Comparison of ENCODE assay signal across 28 cellular contexts in genomic region chr6:119179842-119180241, GRCh38.
DNase-seq lines count a peak whose midpoint lies in the region; ATAC-seq, FAIRE-seq and TF ChIP-seq lines count a peak whose summit lies in the region.
"Had no signal": no experiment of that assay in that cellular context is flagged by ENCODE, and none has a peak within 500 bp of the region (broad histone marks: within the 10 kb centered on the region; RNA-seq: fewer than 3 reads in every experiment).

No MANE protein-coding gene starts in this region.

- no peaks in the 10 kb centered on the region for H3K27me3 Mint-ChIP-seq in activated T-helper 17 cell treated with anti-CD3 and anti-CD28 coated beads, Interleukin-2, amount 50 U/mL, for 72 hours
- no peaks in the 10 kb centered on the region for H3K27me3 Mint-ChIP-seq in neural progenitor cell (ENCODE audit: insufficient read depth, low read depth)
- H3K27me3 Mint-ChIP-seq: central memory CD8-positive, alpha-beta T cell; dendritic cell treated with granulocyte-macrophage colony-stimulating factor and Interleukin-4, amounts not matched to agents 40 ng/mL and 50 ng/mL, for 4 days; memory B cell had no signal

- H3F3A ChIP-seq in Loucy (ENCODE audit: low read depth) (peaks cover 3% of the 10 kb centered on the region; the same call in 1 of the 2 replicates), neural progenitor cell (ENCODE audit: low read depth) (no peaks in the 10 kb centered on the region)

- H4K20me1 ChIP-seq in HepG2 (ENCODE audit: insufficient read depth, low read length) (no peaks in the 10 kb centered on the region), Loucy (ENCODE audit: insufficient read depth, low read length, poor library complexity, severe bottlenecking) (no peaks in the 10 kb centered on the region), neural progenitor cell (ENCODE audit: low read depth) (no peaks in the 10 kb centered on the region)

- DNase-seq in HepG2 (ENCODE audit: low spot score) = no peak
- no peak for DNase-seq in right lobe of liver
- DNase-seq in stimulated activated effector memory CD8-positive, alpha-beta T cell treated with anti-CD3 and anti-CD28 coated beads, Interleukin-12 subunit alpha, Interleukin-12 subunit beta, amount 100 ng/mL, for 72 hours (ENCODE audit: low spot score in 2 of 2) = no peak
- no peak for DNase-seq in RCC 7860 (ENCODE audit: low spot score)
- DNase-seq in neural progenitor cell (ENCODE audit: low spot score) = no peak
- DNase-seq in mucosa of descending colon = no peak
- DNase-seq: activated CD4-positive, CD25-positive, alpha-beta regulatory T cell; activated naive CD4-positive, alpha-beta T cell treated with anti-CD3 and anti-CD28 coated beads, Interleukin-2, amount 50 U/mL, for 16 hours; aorta; EL; foreskin keratinocyte; NCI-H1105 treated with DMSO at 0.1 percent for 48 hours; NCI-H2029; stimulated activated CD4-positive, alpha-beta T cell treated with anti-CD3 and anti-CD28 coated beads, Interleukin-4, amount 100 ng/mL, for 4 hours; uterus had no signal

- H3K36me3 ChIP-seq in HepG2 (replicated peaks in 1 of 2; ENCODE audit: control insufficient read depth in 1 of 2, insufficient read depth in 2 of 2, low read length in 2 of 2) = peaks cover 16 to 67% of the 10 kb centered on the region in 2 experiments
- peaks cover 0 to 30% (median 16%) of the 10 kb centered on the region in 4 donors for H3K36me3 ChIP-seq in right lobe of liver
- no peaks in the 10 kb centered on the region for H3K36me3 ChIP-seq in Loucy (ENCODE audit: insufficient read depth, low read length)
- no peaks in the 10 kb centered on the region for H3K36me3 ChIP-seq in neural progenitor cell
- H3K36me3 ChIP-seq in mucosa of descending colon (ENCODE audit: low read depth) = no peaks in the 10 kb centered on the region
- H3K36me3 ChIP-seq: thoracic aorta, uterus had no signal

- H3K4me2 ChIP-seq in HepG2 (ENCODE audit: low read depth, low read length) = no peak overlapping the region
- peak overlapping the region; percentile 55 for H3K4me2 ChIP-seq in Loucy (ENCODE audit: low read depth, low read length, poor library complexity, severe bottlenecking)
- H3K4me2 ChIP-seq in neural progenitor cell = no peak overlapping the region
- H3K4me2 ChIP-seq: GM23338 had no signal

- ATAC-seq in HepG2 = no peak
- no peak for ATAC-seq in right lobe of liver
- peak; percentile 24 for ATAC-seq in activated T-helper 17 cell treated with anti-CD3 and anti-CD28 coated beads, Interleukin-2, amount 50 U/mL, for 72 hours (replicated peaks)
- ATAC-seq in stimulated activated effector memory CD8-positive, alpha-beta T cell treated with anti-CD3 and anti-CD28 coated beads, Interleukin-12 subunit alpha, Interleukin-12 subunit beta, amount 100 ng/mL, for 72 hours = peak; percentile 40
- no peak for ATAC-seq in mucosa of descending colon
- ATAC-seq: foreskin keratinocyte, GM23338, sciatic nerve had no signal

- FAIRE-seq in HepG2 (lab: Jason Lieb, UNC) = no peak
- FAIRE-seq in RCC 7860 (lab: Jason Lieb, UNC) = no peak
- FAIRE-seq: GM12891 had no signal

- no peak overlapping the region for H3K4me3 ChIP-seq in HepG2 (replicated peaks in 1 of 3; ENCODE audit: insufficient read depth in 1 of 3, low read depth in 2 of 3, low read length in 3 of 3)
- H3K4me3 ChIP-seq in right lobe of liver = no peak overlapping the region
- H3K4me3 ChIP-seq in Loucy (ENCODE audit: low read length, poor library complexity, severe bottlenecking) = peak overlapping the region; percentile 19
- H3K4me3 ChIP-seq in neural progenitor cell = no peak overlapping the region
- no peak overlapping the region for H3K4me3 ChIP-seq in mucosa of descending colon
- H3K4me3 ChIP-seq: esophagus muscularis mucosa, GM23338, thoracic aorta, uterus had no signal

- H3K27ac ChIP-seq in HepG2 (ENCODE audit: extremely low read length, insufficient read depth, low read length) = no peak overlapping the region
- H3K27ac ChIP-seq in right lobe of liver = no peak overlapping the region
- no peak overlapping the region for H3K27ac ChIP-seq in neural progenitor cell
- H3K27ac ChIP-seq: esophagus muscularis mucosa, foreskin keratinocyte, neutrophil, thoracic aorta, uterus had no signal

- WGBS in HepG2 (ENCODE audit: low lambda C conversion rate) = 97% methylated on average over 3 of the region's 3 CpGs
- WGBS in right lobe of liver (ENCODE audit: insufficient coverage, low coverage, low lambda C conversion rate, missing lambda C conversion rate) = 96% methylated on average over 3 of the region's 3 CpGs

- CTCF ChIA-PET in HepG2 (lab: Yijun Ruan, JAX; ENCODE audit: low intra/inter-chr PET ratio, low total read pairs) = no interaction called here

- no peaks in the 10 kb centered on the region for H3K9me3 Mint-ChIP-seq in activated T-helper 17 cell treated with anti-CD3 and anti-CD28 coated beads, Interleukin-2, amount 50 U/mL, for 72 hours
- no peaks in the 10 kb centered on the region for H3K9me3 Mint-ChIP-seq in stimulated activated effector memory CD8-positive, alpha-beta T cell treated with anti-CD3 and anti-CD28 coated beads, Interleukin-12 subunit alpha, Interleukin-12 subunit beta, amount 100 ng/mL, for 72 hours
- H3K9me3 Mint-ChIP-seq in neural progenitor cell = no peaks in the 10 kb centered on the region
- H3K9me3 Mint-ChIP-seq: activated T-helper 1 cell treated with anti-CD3 and anti-CD28 coated beads, Interleukin-12 subunit alpha, Interleukin-12 subunit beta, Interleukin-2, Interleukin-4 antibody, amounts not matched to agents 30 ng/mL and 10 ng/mL and 1 ng/mL, durations not matched to agents 14 hours and 24 hours and 36 hours; central memory CD8-positive, alpha-beta T cell; dendritic cell treated with granulocyte-macrophage colony-stimulating factor and Interleukin-4, amounts not matched to agents 40 ng/mL and 50 ng/mL, for 4 days; memory B cell had no signal

- H3K4me1 Mint-ChIP-seq in activated T-helper 17 cell treated with anti-CD3 and anti-CD28 coated beads, Interleukin-2, amount 50 U/mL, for 72 hours = peaks cover 8% of the 10 kb centered on the region
- peaks cover 10% of the 10 kb centered on the region for H3K4me1 Mint-ChIP-seq in stimulated activated effector memory CD8-positive, alpha-beta T cell treated with anti-CD3 and anti-CD28 coated beads, Interleukin-12 subunit alpha, Interleukin-12 subunit beta, amount 100 ng/mL, for 72 hours
- peaks cover 4% of the 10 kb centered on the region for H3K4me1 Mint-ChIP-seq in neural progenitor cell
- H3K4me1 Mint-ChIP-seq: CD14-positive monocyte, memory B cell had no signal

- POLR2A ChIA-PET in HepG2 (lab: Yijun Ruan, JAX) = no interaction called here

- TF ChIP-seq POLR2A in HepG2 (IDR thresholded peaks at IDR 0.05; ENCODE audit: insufficient read depth in 1 of 2, low read depth in 2 of 2, low read length in 2 of 2) (no peak), right lobe of liver (IDR thresholded peaks at IDR 0.05) (no peak)

- no TSS peak for BruUV-seq in HepG2 (replicated peaks; lab: Mats Ljungman, UMichigan)

- no peak overlapping the region for H3K9ac ChIP-seq in HepG2 (ENCODE audit: insufficient read depth, low read depth, low read length)
- H3K9ac ChIP-seq in Loucy (ENCODE audit: low read depth, low read length, poor library complexity, severe bottlenecking) = no peak overlapping the region
- H3K9ac ChIP-seq in neural progenitor cell = no peak overlapping the region

- H3K27me3 ChIP-seq in HepG2 (ENCODE audit: control insufficient read depth in 1 of 2, insufficient read depth in 2 of 2, low read length in 2 of 2) (no peaks in the 10 kb centered on the region), right lobe of liver (no peaks in the 10 kb centered on the region), Loucy (ENCODE audit: insufficient read depth, low read length, poor library complexity, severe bottlenecking) (no peaks in the 10 kb centered on the region), neural progenitor cell (no peaks in the 10 kb centered on the region)
- H3K27me3 ChIP-seq: esophagus muscularis mucosa, foreskin keratinocyte, neutrophil, uterus had no signal

- in situ Hi-C loops in HepG2 (cut with HindIII; ENCODE audit: extremely low pct_ligation_motif_present, low pct_unique_long_range_greater_than_20kb) = no loop called here

- no peaks in the 10 kb centered on the region for H3K9me3 ChIP-seq in HepG2 (ENCODE audit: low read length)
- H3K9me3 ChIP-seq in right lobe of liver = no peaks in the 10 kb centered on the region
- H3K9me3 ChIP-seq in Loucy (ENCODE audit: insufficient read depth, low read depth, low read length) = no peaks in the 10 kb centered on the region
- H3K9me3 ChIP-seq in neural progenitor cell (ENCODE audit: low read depth) = no peaks in the 10 kb centered on the region
- H3K9me3 ChIP-seq in mucosa of descending colon = no peaks in the 10 kb centered on the region
- H3K9me3 ChIP-seq: esophagus muscularis mucosa, neutrophil, thoracic aorta, uterus had no signal

- TF ChIP-seq CTCF in HepG2 (CRISPR knock-in tag; IDR thresholded peaks at IDR 0.05) = no peak
- TF ChIP-seq CTCF in right lobe of liver (IDR thresholded peaks at IDR 0.05) = no peak
- TF ChIP-seq CTCF in Loucy (conservative IDR thresholded peaks at IDR 0.05; ENCODE audit: low read length) = no peak
- TF ChIP-seq CTCF in neural progenitor cell (IDR thresholded peaks at IDR 0.05) = no peak
- no peak for TF ChIP-seq CTCF in mucosa of descending colon (IDR thresholded peaks at IDR 0.05)

- TF ChIP-seq RAD21 in HepG2 (CRISPR knock-in tag; IDR thresholded peaks at IDR 0.05) = no peak

- no peak overlapping the region for H2AFZ ChIP-seq in HepG2 (ENCODE audit: low read length)
- H2AFZ ChIP-seq in Loucy (ENCODE audit: low read length) = no peak overlapping the region
- no peak overlapping the region for H2AFZ ChIP-seq in neural progenitor cell (replicated peaks)
- H2AFZ ChIP-seq: GM23338 had no signal

- peak overlapping the region; percentile 22 for H3K27ac Mint-ChIP-seq in activated T-helper 17 cell treated with anti-CD3 and anti-CD28 coated beads, Interleukin-2, amount 50 U/mL, for 72 hours
- H3K27ac Mint-ChIP-seq in stimulated activated effector memory CD8-positive, alpha-beta T cell treated with anti-CD3 and anti-CD28 coated beads, Interleukin-12 subunit alpha, Interleukin-12 subunit beta, amount 100 ng/mL, for 72 hours = peak overlapping the region; percentile 52
- no peak overlapping the region for H3K27ac Mint-ChIP-seq in neural progenitor cell
- H3K27ac Mint-ChIP-seq: activated T-helper 1 cell treated with anti-CD3 and anti-CD28 coated beads, Interleukin-12 subunit alpha, Interleukin-12 subunit beta, Interleukin-2, Interleukin-4 antibody, amounts not matched to agents 30 ng/mL and 10 ng/mL and 1 ng/mL, durations not matched to agents 14 hours and 24 hours and 36 hours; dendritic cell treated with granulocyte-macrophage colony-stimulating factor and Interleukin-4, amounts not matched to agents 40 ng/mL and 50 ng/mL, for 4 days; GM23338; memory B cell had no signal

- TF ChIP-seq EP300 in HepG2 (IDR thresholded peaks at IDR 0.05; ENCODE audit: low read depth in 2 of 2, low read length in 2 of 2) (no peak), HepG2 (CRISPR knock-in tag; IDR thresholded peaks at IDR 0.05; ENCODE audit: borderline replicate concordance) (no peak)

- no peaks in the 10 kb centered on the region for H3K9me2 ChIP-seq in Loucy (replicated peaks; ENCODE audit: low read depth, low read length)

- no peak overlapping the region for H3K4me3 Mint-ChIP-seq in activated T-helper 17 cell treated with anti-CD3 and anti-CD28 coated beads, Interleukin-2, amount 50 U/mL, for 72 hours
- no peak overlapping the region for H3K4me3 Mint-ChIP-seq in stimulated activated effector memory CD8-positive, alpha-beta T cell treated with anti-CD3 and anti-CD28 coated beads, Interleukin-12 subunit alpha, Interleukin-12 subunit beta, amount 100 ng/mL, for 72 hours
- H3K4me3 Mint-ChIP-seq in neural progenitor cell = no peak overlapping the region
- H3K4me3 Mint-ChIP-seq: activated T-helper 1 cell treated with anti-CD3 and anti-CD28 coated beads, Interleukin-12 subunit alpha, Interleukin-12 subunit beta, Interleukin-2, Interleukin-4 antibody, amounts not matched to agents 30 ng/mL and 10 ng/mL and 1 ng/mL, durations not matched to agents 14 hours and 24 hours and 36 hours; CD14-positive monocyte; central memory CD8-positive, alpha-beta T cell; dendritic cell treated with granulocyte-macrophage colony-stimulating factor and Interleukin-4, amounts not matched to agents 40 ng/mL and 50 ng/mL, for 4 days; GM23338; memory B cell had no signal

- intact Hi-C loops in HepG2 (cut with micrococcal nuclease; ENCODE audit: unreplicated experiment) = no loop called here
- intact Hi-C loops in right lobe of liver (cut with DNase I) = no loop called here
- intact Hi-C loops in mucosa of descending colon (cut with DNase I, micrococcal nuclease) = no loop called here

- H3K4me1 ChIP-seq in HepG2 (ENCODE audit: insufficient read depth, low read length) (peaks cover 20% of the 10 kb centered on the region), right lobe of liver (no peaks in the 10 kb centered on the region), Loucy (ENCODE audit: insufficient read depth, low read length, poor library complexity, severe bottlenecking) (peaks cover 31% of the 10 kb centered on the region), neural progenitor cell (peaks cover 16% of the 10 kb centered on the region), mucosa of descending colon (ENCODE audit: low read depth) (no peaks in the 10 kb centered on the region)
- H3K4me1 ChIP-seq: foreskin keratinocyte, uterus had no signal

- peaks cover 61% of the 10 kb centered on the region for H3K36me3 Mint-ChIP-seq in activated T-helper 17 cell treated with anti-CD3 and anti-CD28 coated beads, Interleukin-2, amount 50 U/mL, for 72 hours (ENCODE audit: low read depth)
- H3K36me3 Mint-ChIP-seq in stimulated activated effector memory CD8-positive, alpha-beta T cell treated with anti-CD3 and anti-CD28 coated beads, Interleukin-12 subunit alpha, Interleukin-12 subunit beta, amount 100 ng/mL, for 72 hours = peaks cover 63% of the 10 kb centered on the region
- H3K36me3 Mint-ChIP-seq in neural progenitor cell = no peaks in the 10 kb centered on the region

- H3K79me2 ChIP-seq in HepG2 (ENCODE audit: insufficient read depth, low read length) (no peaks in the 10 kb centered on the region), Loucy (ENCODE audit: insufficient read depth, low read length) (no peaks in the 10 kb centered on the region), neural progenitor cell (ENCODE audit: low read depth) (no peaks in the 10 kb centered on the region)

Comparison
In these comparisons a context has a peak if more than half of its experiments do, and no peak if none do; other contexts are left out.
1. ATAC-seq: peak in activated T-helper 17 cell treated with anti-CD3 and anti-CD28 coated beads, Interleukin-2, amount 50 U/mL, for 72 hours (single experiment) and stimulated activated effector memory CD8-positive, alpha-beta T cell treated with anti-CD3 and anti-CD28 coated beads, Interleukin-12 subunit alpha, Interleukin-12 subunit beta, amount 100 ng/mL, for 72 hours (single experiment); none in HepG2 (single experiment), right lobe of liver (0 of 4) and mucosa of descending colon (single experiment).